Comparison of ENCODE assay signal across 1 cellular context in the genomic region with DNA sequence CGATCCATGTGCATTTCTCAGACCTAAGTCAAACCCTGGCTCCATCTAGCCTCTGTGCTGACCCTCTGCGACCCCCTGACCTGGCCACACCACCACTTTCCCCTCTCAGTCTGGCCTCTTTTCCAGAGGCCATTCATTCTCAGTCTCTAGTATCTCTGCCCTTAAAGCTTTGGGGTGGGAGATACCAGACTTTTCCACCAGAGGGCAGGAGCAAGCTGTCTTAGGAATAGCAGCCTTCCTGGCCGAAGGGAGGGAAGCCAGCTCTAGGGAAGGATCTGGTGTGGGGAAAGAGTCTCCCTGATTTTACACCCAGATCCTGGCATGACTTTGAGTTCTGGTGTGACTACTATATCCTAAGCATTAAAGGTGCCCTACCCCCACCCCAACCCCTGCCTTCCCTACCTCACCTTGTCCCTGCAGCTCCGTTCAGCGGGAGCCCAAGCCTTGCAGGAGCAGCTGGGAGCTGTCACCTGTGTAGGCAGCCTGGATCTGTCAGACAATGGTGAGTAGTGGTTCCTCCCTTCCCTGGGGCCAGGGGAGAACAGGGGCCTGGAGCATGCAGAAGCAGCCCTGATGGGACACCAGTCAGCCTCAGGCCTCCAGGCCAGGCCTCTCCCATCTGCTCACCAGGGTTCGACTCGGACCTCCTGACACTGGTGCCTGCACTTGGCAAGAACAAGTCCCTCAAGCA.
TF ChIP-seq lines count a peak whose summit lies in the region.

No MANE protein-coding gene starts in this region.

TF ChIP-seq in A549, 52 proteins besides CTCF, POLR2A, EP300 and RAD21:
- TF ChIP-seq HEYL (CRISPR knock-in tag; IDR thresholded peaks at IDR 0.05): no peak
- peak; percentile 87 for TF ChIP-seq SMC3 (IDR thresholded peaks at IDR 0.05)
- TF ChIP-seq RARB (CRISPR knock-in tag; IDR thresholded peaks at IDR 0.05): no peak
- no peak for TF ChIP-seq BCL3 (IDR thresholded peaks at IDR 0.05)
- no peak for TF ChIP-seq RFX5 (IDR thresholded peaks at IDR 0.05)
- 0 out of 2 replicates have a peak, but pooled peaks have one; percentile 27 for TF ChIP-seq TFCP2L1 (CRISPR knock-in tag; IDR thresholded peaks at IDR 0.05)
- TF ChIP-seq RCOR1 (IDR thresholded peaks at IDR 0.05; ENCODE audit: low read depth, low read length): no peak
TF ChIP-seq in A549: peak in this region for 2.
